ENCODE assay signal across 10 cellular contexts in the genomic region with DNA sequence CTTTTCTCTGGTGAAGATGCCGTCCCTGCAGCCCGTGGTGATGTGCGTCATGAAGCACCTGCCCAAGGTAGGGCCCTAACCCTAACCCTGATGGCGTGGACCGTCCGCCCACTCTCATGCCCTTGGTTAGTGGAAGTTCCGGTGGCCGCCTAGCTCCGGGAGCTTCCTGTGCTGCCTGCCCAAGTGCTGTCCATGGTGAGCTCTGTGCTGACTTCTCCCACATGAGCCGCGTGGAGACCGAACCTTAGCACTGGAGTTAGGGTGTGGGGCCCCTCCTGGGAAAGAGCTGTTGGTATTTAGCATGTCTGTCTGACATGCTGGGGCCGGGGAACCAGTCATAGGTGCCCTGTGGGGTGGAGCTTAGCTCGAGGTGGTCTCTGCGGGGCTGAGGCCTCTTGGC. TPM values are rescaled to one million over a fixed set of nuclear protein-coding genes. Genes with fewer than 3 reads are reported as not detected.
DNase-seq lines count a peak whose midpoint lies in the region; ATAC-seq and TF ChIP-seq lines count a peak whose summit lies in the region.
"Had no signal": no experiment of that assay in that cellular context is flagged by ENCODE, and none has a peak within 500 bp of the region (broad histone marks: within the 10 kb centered on the region; RNA-seq: fewer than 3 reads in every experiment).

No MANE protein-coding gene starts in this region.

- peaks cover 3% of the 10 kb centered on the region for H3K36me3 ChIP-seq in GM06990 (ENCODE audit: control insufficient read depth, insufficient read depth, low read length)
- peaks cover 0 to 24% (median 0%) of the 10 kb centered on the region in 3 donors for H3K36me3 ChIP-seq in Peyer's patch
- H3K36me3 ChIP-seq in esophagus squamous epithelium, result peaks cover 4 to 48% (median 7%) of the 10 kb centered on the region in 3 donors
- peaks cover 0 to 35% of the 10 kb centered on the region in 2 donors for H3K36me3 ChIP-seq in psoas muscle (ENCODE audit: insufficient read depth in 1 of 2, low read depth in 1 of 2)

- H3K27ac ChIP-seq in Peyer's patch (no peak overlapping the region), esophagus squamous epithelium (no peak overlapping the region), psoas muscle (no peak overlapping the region)

- H3K4me3 ChIP-seq in GM06990 (replicated peaks; ENCODE audit: low read depth, low read length), result peak overlapping the region; percentile 94
- peak overlapping the region in 3 of 4 donors; percentile 100 for H3K4me3 ChIP-seq in Peyer's patch
- peak overlapping the region; percentile 75 to 100 (median 92) for H3K4me3 ChIP-seq in esophagus squamous epithelium
- peak overlapping the region; percentile 98 for H3K4me3 ChIP-seq in psoas muscle

- H3K9me3 ChIP-seq in Peyer's patch (no peaks in the 10 kb centered on the region), esophagus squamous epithelium (no peaks in the 10 kb centered on the region), psoas muscle (no peaks in the 10 kb centered on the region)

- ATAC-seq in psoas muscle, result no peak

- WGBS in esophagus squamous epithelium, 2 donors, result 85% methylated on average over 8 to 11 of the region's 15 CpGs
- WGBS in psoas muscle, 3 donors, result 77 to 82% (median 78%) methylated on average over 15 of the region's 15 CpGs

- H3K27me3 ChIP-seq in GM06990 (replicated peaks; ENCODE audit: control insufficient read depth, insufficient read depth, low read length), result no peaks in the 10 kb centered on the region
- H3K27me3 ChIP-seq in Peyer's patch, result no peaks in the 10 kb centered on the region
- no peaks in the 10 kb centered on the region for H3K27me3 ChIP-seq in esophagus squamous epithelium
- no peaks in the 10 kb centered on the region for H3K27me3 ChIP-seq in psoas muscle (ENCODE audit: insufficient read depth in 3 of 3, low read length in 2 of 3)

- TF ChIP-seq CTCF in GM06990 (IDR thresholded peaks at IDR 0.05; ENCODE audit: insufficient read depth, low read length, poor library complexity, severe bottlenecking), result no peak
- no peak for TF ChIP-seq CTCF in Peyer's patch (IDR thresholded peaks at IDR 0.05)
- no peak for TF ChIP-seq CTCF in esophagus squamous epithelium (IDR thresholded peaks at IDR 0.05)
- no peak for TF ChIP-seq CTCF in psoas muscle (IDR thresholded peaks at IDR 0.05)

- H3K4me1 ChIP-seq in Peyer's patch, result peaks cover 4 to 30% (median 12%) of the 10 kb centered on the region in 4 donors
- H3K4me1 ChIP-seq in esophagus squamous epithelium, result peaks cover 18 to 40% (median 23%) of the 10 kb centered on the region in 3 donors
- H3K4me1 ChIP-seq in psoas muscle, result peaks cover 14% of the 10 kb centered on the region

- intact Hi-C loops in esophagus squamous epithelium (cut with DNase I), result no loop called here
- intact Hi-C loops in psoas muscle (cut with DNase I), result no loop called here

- no peak for TF ChIP-seq POLR2A in Peyer's patch (IDR thresholded peaks at IDR 0.05)
- TF ChIP-seq POLR2A in esophagus squamous epithelium (IDR thresholded peaks at IDR 0.05), result no peak

- DNase-seq in GM06990 (ENCODE audit: extremely low read depth, insufficient read length), result no peak
- no peak for DNase-seq in Peyer's patch
- DNase-seq in esophagus squamous epithelium (lab: John Stamatoyannopoulos, UW), result no peak
- DNase-seq in psoas muscle, result no peak
- DNase-seq in HK-2 (ENCODE audit: unreplicated experiment), result no peak
- no peak for DNase-seq in NCI-H1417 treated with DMSO at 0.1 percent for 48 hours (lab: John Stamatoyannopoulos, UW)
- DNase-seq in OCI-M1 (lab: John Stamatoyannopoulos, UW), result no peak
- DNase-seq in HPDE6-E6E7 (ENCODE audit: extremely low spot score), result no peak

RNA-seq across cellular contexts. Expression of a gene that starts 1.2 kb away (rescaled TPM):
- total RNA-seq in Peyer's patch (10 to 100 TPM; 47.4 to 57.8 (median 50.2) TPM), esophagus squamous epithelium (10 to 100 TPM; 26.1 to 41.4 (median 35.2) TPM), psoas muscle (10 to 100 TPM; 39.1 to 53.7 (median 42.8) TPM)
- polyA plus RNA-seq in psoas muscle, result 10 to 100 TPM; 43.2 to 74.3 (median 58.5) TPM

RNA-seq across cellular contexts. Expression of a gene that starts 5.3 kb away (rescaled TPM):
- total RNA-seq in Peyer's patch (not detected), esophagus squamous epithelium (not detected), psoas muscle (not detected)
- polyA plus RNA-seq in psoas muscle, result under 1 TPM in 1 of 3 donors, not detected in 2; 0.08 TPM
- total RNA-seq: LHCN-M2, mononuclear cell had no signal

RNA-seq across cellular contexts. Expression of a gene that starts 15.3 kb away (rescaled TPM):
- total RNA-seq in Peyer's patch, result 100 to 1,000 TPM; 174 to 409 (median 322) TPM
- 100 to 1,000 TPM; 367 to 753 (median 540) TPM for total RNA-seq in esophagus squamous epithelium
- total RNA-seq in psoas muscle, result 100 to 1,000 TPM; 111 to 273 (median 230) TPM
- polyA plus RNA-seq in psoas muscle, result 100 to 1,000 TPM; 350 to 838 (median 389) TPM

RNA-seq across cellular contexts. Expression of a gene that starts 21.2 kb away (rescaled TPM):
- total RNA-seq in Peyer's patch, result 10 to 100 TPM; 33.8 to 45.7 (median 39.2) TPM
- total RNA-seq in esophagus squamous epithelium, result 10 to 100 TPM in 3 of 4 donors, 1 to 10 TPM in 1; 8.8 to 17.5 (median 13.5) TPM
- 1 to 10 TPM; 1.7 to 2.3 (median 2.1) TPM for total RNA-seq in psoas muscle
- polyA plus RNA-seq in psoas muscle, result 1 to 10 TPM in 2 of 3 donors, under 1 TPM in 1; 0.77 to 2.3 (median 1.1) TPM

RNA-seq across cellular contexts. Expression of a gene that starts 25.7 kb away (rescaled TPM):
- total RNA-seq in Peyer's patch, result 10 to 100 TPM in 2 of 4 donors, 1 to 10 TPM in 1, not detected in 1; 4.0 to 14.8 (median 13.3) TPM
- total RNA-seq in esophagus squamous epithelium, result 1 to 10 TPM in 1 of 4 donors, under 1 TPM in 2, not detected in 1; 0.11 to 1.7 (median 0.38) TPM
- not detected for total RNA-seq in psoas muscle
- not detected for polyA plus RNA-seq in psoas muscle
- total RNA-seq: mononuclear cell had no signal
